ENCODE assay signal across 1 cellular context in the genomic region with DNA sequence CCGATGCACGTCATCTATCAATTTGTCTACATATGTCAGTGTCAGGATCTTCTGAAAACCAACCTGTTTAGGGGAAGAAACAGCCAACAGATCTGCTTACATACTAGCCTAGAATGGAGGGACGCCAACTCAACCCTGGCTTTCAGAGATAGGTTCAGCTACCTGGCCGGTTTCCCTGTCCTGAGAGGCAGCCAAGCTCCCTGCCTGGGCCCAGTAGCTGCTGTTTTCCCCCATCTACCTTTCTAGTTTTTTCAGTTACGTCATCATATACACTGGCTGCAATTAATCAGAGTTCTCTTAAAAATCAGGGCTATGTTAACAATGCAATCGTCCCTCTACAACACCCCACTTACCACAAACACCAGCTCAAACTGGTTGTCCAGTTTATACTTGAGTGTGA.
TF ChIP-seq lines count a peak whose summit lies in the region.

No MANE protein-coding gene starts in this region.

TF ChIP-seq in GM12878, 131 proteins besides CTCF, POLR2A, EP300 and RAD21:
- TF ChIP-seq PAX8 (IDR thresholded peaks at IDR 0.05) (no peak), DPF2 (IDR thresholded peaks at IDR 0.05) (no peak), KDM1A (IDR thresholded peaks at IDR 0.05; ENCODE audit: borderline replicate concordance) (no peak), SIX5 (IDR thresholded peaks at IDR 0.05; ENCODE audit: low read depth, low read length, severe bottlenecking) (no peak), BHLHE40 (IDR thresholded peaks at IDR 0.05; ENCODE audit: borderline replicate concordance in 1 of 2, low read depth in 2 of 2, low read length in 1 of 2) (no peak), ATF7 (IDR thresholded peaks at IDR 0.05; ENCODE audit: low read depth) (peak; percentile 76), IKZF2 (IDR thresholded peaks at IDR 0.05) (no peak), POU2F2 (IDR thresholded peaks at IDR 0.05; ENCODE audit: borderline replicate concordance, low read depth, low read length) (0 out of 3 replicates have a peak, but pooled peaks have one; percentile 2), TCF7 (IDR thresholded peaks at IDR 0.05; ENCODE audit: borderline replicate concordance) (no peak), RAD51 (IDR thresholded peaks at IDR 0.05) (no peak)
- TF ChIP-seq, protein P1, sequence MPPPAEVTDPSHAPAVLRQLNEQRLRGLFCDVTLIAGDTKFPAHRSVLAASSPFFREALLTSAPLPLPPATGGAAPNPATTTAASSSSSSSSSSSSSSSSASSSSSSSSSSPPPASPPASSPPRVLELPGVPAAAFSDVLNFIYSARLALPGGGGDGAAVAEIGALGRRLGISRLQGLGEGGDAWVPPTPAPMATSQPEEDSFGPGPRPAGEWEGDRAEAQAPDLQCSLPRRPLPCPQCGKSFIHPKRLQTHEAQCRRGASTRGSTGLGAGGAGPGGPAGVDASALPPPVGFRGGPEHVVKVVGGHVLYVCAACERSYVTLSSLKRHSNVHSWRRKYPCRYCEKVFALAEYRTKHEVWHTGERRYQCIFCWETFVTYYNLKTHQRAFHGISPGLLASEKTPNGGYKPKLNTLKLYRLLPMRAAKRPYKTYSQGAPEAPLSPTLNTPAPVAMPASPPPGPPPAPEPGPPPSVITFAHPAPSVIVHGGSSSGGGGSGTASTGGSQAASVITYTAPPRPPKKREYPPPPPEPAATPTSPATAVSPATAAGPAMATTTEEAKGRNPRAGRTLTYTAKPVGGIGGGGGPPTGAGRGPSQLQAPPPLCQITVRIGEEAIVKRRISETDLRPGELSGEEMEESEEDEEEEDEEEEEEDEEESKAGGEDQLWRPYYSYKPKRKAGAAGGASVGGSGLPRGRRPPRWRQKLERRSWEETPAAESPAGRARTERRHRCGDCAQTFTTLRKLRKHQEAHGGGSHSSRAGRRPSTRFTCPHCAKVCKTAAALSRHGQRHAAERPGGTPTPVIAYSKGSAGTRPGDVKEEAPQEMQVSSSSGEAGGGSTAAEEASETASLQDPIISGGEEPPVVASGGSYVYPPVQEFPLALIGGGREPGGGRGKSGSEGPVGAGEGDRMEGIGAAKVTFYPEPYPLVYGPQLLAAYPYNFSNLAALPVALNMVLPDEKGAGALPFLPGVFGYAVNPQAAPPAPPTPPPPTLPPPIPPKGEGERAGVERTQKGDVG (CRISPR knock-in tag; IDR thresholded peaks at IDR 0.05) = no peak
TF ChIP-seq in GM12878: peak in this region for 2.
